In the genomic region with DNA sequence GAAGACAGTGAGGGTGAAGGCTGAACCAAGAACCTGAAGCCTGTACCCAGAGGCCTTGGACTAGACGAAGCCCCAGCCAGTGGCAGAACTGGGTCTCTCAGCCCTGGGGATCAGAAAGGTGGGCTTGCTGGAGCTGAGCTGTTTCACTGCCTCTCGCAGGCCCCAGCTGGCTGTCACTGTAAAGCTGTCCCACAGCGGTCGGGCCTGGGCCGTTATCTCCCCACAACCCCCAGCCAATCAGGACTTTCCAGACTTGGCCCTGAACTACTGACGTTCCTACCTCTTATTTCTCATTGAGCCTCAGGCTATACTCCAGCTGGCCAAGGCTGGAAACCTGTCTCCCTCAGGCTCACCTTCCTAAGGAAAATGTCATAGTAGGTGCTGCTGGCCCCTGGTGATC, we compare ENCODE assay signal across 15 cellular contexts. TPM values are rescaled to one million over a fixed set of nuclear protein-coding genes. Genes with fewer than 3 reads are reported as not detected.
A peak's percentile ranks its signal among the peaks of the same experiment; 100 is the strongest.
DNase-seq lines count a peak whose midpoint lies in the region; ATAC-seq, FAIRE-seq and TF ChIP-seq lines count a peak whose summit lies in the region.
"Had no signal": no experiment of that assay in that cellular context is flagged by ENCODE, and none has a peak within 500 bp of the region (broad histone marks: within the 10 kb centered on the region; RNA-seq: fewer than 3 reads in every experiment).

No MANE protein-coding gene starts in this region.

- TF ChIP-seq POLR2A in GM12878 (IDR thresholded peaks at IDR 0.05; ENCODE audit: low read depth, low read length) (peak; percentile 46; the same call in 1 of the 2 replicates), gastroesophageal sphincter (IDR thresholded peaks at IDR 0.05) (no peak)

- intact Hi-C loops in OCI-LY7 (cut with micrococcal nuclease; ENCODE audit: unreplicated experiment) (no loop called here), GM12878 (cut with micrococcal nuclease; ENCODE audit: unreplicated experiment) (no loop called here)

- TF ChIP-seq EP300 in GM12878 (IDR thresholded peaks at IDR 0.05; ENCODE audit: borderline replicate concordance in 1 of 2, control insufficient read depth in 1 of 2, low read depth in 2 of 2, low read length in 2 of 2) (no peak), gastroesophageal sphincter (IDR thresholded peaks at IDR 0.05) (no peak)

- no peak overlapping the region for H3K4me3 ChIP-seq in OCI-LY7 (ENCODE audit: low read depth, low read length, poor library complexity, severe bottlenecking)
- H3K4me3 ChIP-seq in GM12878 = no peak overlapping the region
- H3K4me3 ChIP-seq in trophoblast cell (ENCODE audit: low read depth, low read length) = no peak overlapping the region
- no peak overlapping the region for H3K4me3 ChIP-seq in gastroesophageal sphincter
- H3K4me3 ChIP-seq: left lung had no signal

- no peak overlapping the region for H3K14ac ChIP-seq in trophoblast cell (ENCODE audit: low read length)

- no peak overlapping the region for H4K8ac ChIP-seq in trophoblast cell (ENCODE audit: low read depth, low read length)

- H2AK5ac ChIP-seq in trophoblast cell (ENCODE audit: low read length) = no peak overlapping the region

- H3K9me3 ChIP-seq in OCI-LY7 (ENCODE audit: low read length) (no peaks in the 10 kb centered on the region), GM12878 (replicated peaks; ENCODE audit: control insufficient read depth, insufficient read depth, low read length) (no peaks in the 10 kb centered on the region; the same call in 2 of the 3 replicates), trophoblast cell (ENCODE audit: insufficient read depth, low read depth, low read length) (no peaks in the 10 kb centered on the region), gastroesophageal sphincter (no peaks in the 10 kb centered on the region)
- H3K9me3 ChIP-seq: left lung had no signal

- no peak overlapping the region for H3K4me2 ChIP-seq in OCI-LY7 (ENCODE audit: low read length)
- no peak overlapping the region for H3K4me2 ChIP-seq in GM12878 (ENCODE audit: control insufficient read depth, insufficient read depth)
- H3K4me2 ChIP-seq in trophoblast cell (ENCODE audit: low read length) = no peak overlapping the region

- BruUV-seq in OCI-LY7 (replicated peaks; lab: Mats Ljungman, UMichigan) (no TSS peak), GM12878 (replicated peaks; lab: Mats Ljungman, UMichigan) (no TSS peak)

- TF ChIP-seq RAD21 in GM12878 (IDR thresholded peaks at IDR 0.05; ENCODE audit: insufficient read depth, low read depth, low read length) = no peak

- TF ChIP-seq CTCF in OCI-LY7 (conservative IDR thresholded peaks at IDR 0.05; ENCODE audit: low read length) = no peak
- no peak for TF ChIP-seq CTCF in GM12878 (IDR thresholded peaks at IDR 0.05 in 2 of 3, conservative IDR thresholded peaks at IDR 0.05 in 1 of 3; ENCODE audit: control insufficient read depth in 2 of 3, extremely low read depth in 1 of 3, insufficient read depth in 1 of 3, low read depth in 3 of 3, low read length in 3 of 3)
- TF ChIP-seq CTCF in gastroesophageal sphincter (IDR thresholded peaks at IDR 0.05) = no peak

- H3K79me1 ChIP-seq in trophoblast cell (ENCODE audit: low read length) = peaks cover 10% of the 10 kb centered on the region

- H3K9me2 ChIP-seq in OCI-LY7 (ENCODE audit: insufficient read depth, low read length) = no peaks in the 10 kb centered on the region

- H2BK12ac ChIP-seq in trophoblast cell (ENCODE audit: low read length) = no peak overlapping the region

- H2AFZ ChIP-seq in OCI-LY7 (ENCODE audit: low read length) (no peak overlapping the region), GM12878 (ENCODE audit: control insufficient read depth, low read depth, low read length) (no peak overlapping the region), trophoblast cell (ENCODE audit: insufficient read depth, low read length, poor library complexity) (no peak overlapping the region)

- no peak for ATAC-seq in activated T-cell treated with anti-CD3 and anti-CD28 coated beads, Interleukin-2, amount 50 U/mL, for 72 hours (replicated peaks in 1 of 2)
- ATAC-seq in GM12878 (no peak), gastroesophageal sphincter (no peak)
- ATAC-seq: left lung had no signal

- no peak overlapping the region for H4K91ac ChIP-seq in trophoblast cell (ENCODE audit: low read depth, low read length)

- H3K4me1 Mint-ChIP-seq in activated T-cell treated with anti-CD3 and anti-CD28 coated beads, Interleukin-2, amount 50 U/mL, for 72 hours (ENCODE audit: low read depth) = peaks cover 53% of the 10 kb centered on the region

- H3K27ac ChIP-seq in OCI-LY7 (ENCODE audit: low read depth, low read length, poor library complexity, severe bottlenecking) (no peak overlapping the region), GM12878 (ENCODE audit: control insufficient read depth, insufficient read depth) (no peak overlapping the region), trophoblast cell (ENCODE audit: low read depth, low read length) (no peak overlapping the region), gastroesophageal sphincter (no peak overlapping the region)

- H3K4ac ChIP-seq in trophoblast cell (ENCODE audit: low read depth, low read length) = no peak overlapping the region

- H4K12ac ChIP-seq in trophoblast cell (ENCODE audit: low read depth, low read length) = no peak overlapping the region

- no peaks in the 10 kb centered on the region for H3K27me3 Mint-ChIP-seq in activated T-cell treated with anti-CD3 and anti-CD28 coated beads, Interleukin-2, amount 50 U/mL, for 72 hours (ENCODE audit: low read depth)

- H2BK5ac ChIP-seq in trophoblast cell (ENCODE audit: low read depth, low read length, poor library complexity) = no peak overlapping the region

- peak overlapping the region; percentile 90 for H3K27ac Mint-ChIP-seq in activated T-cell treated with anti-CD3 and anti-CD28 coated beads, Interleukin-2, amount 50 U/mL, for 72 hours

- H3K9ac ChIP-seq in GM12878 (ENCODE audit: control insufficient read depth, insufficient read depth, low read length) (no peak overlapping the region), trophoblast cell (ENCODE audit: low read length) (peak overlapping the region; percentile 25)

- H3K9me3 Mint-ChIP-seq in activated T-cell treated with anti-CD3 and anti-CD28 coated beads, Interleukin-2, amount 50 U/mL, for 72 hours = no peaks in the 10 kb centered on the region
- H3K9me3 Mint-ChIP-seq: activated T-helper 2 cell treated with anti-CD3 and anti-CD28 coated beads, Interferon-gamma antibody, Interleukin-2, Interleukin-4, amounts not matched to agents 10 μg/mL and 5 μg/mL and 100 μg/mL, durations not matched to agents 14 hours and 24 hours and 36 hours had no signal

- peak overlapping the region in 1 of 2 donors; percentile 54 for H3K4me3 Mint-ChIP-seq in activated T-cell treated with anti-CD3 and anti-CD28 coated beads, Interleukin-2, amount 50 U/mL, for 72 hours

- no peak for DNase-seq in activated T-cell treated with anti-CD3 and anti-CD28 coated beads, Interleukin-2, amount 50 U/mL, for 72 hours
- DNase-seq in activated T-cell treated with anti-CD3 and anti-CD28 coated beads, Interleukin-2, amount 50 U/mL, for 48 hours = no peak
- DNase-seq in OCI-LY7 (ENCODE audit: low spot score) (peak; percentile 1), GM12878 (ENCODE audit: low read depth, low spot score) (no peak), trophoblast cell (peak; percentile 54 to 71), NCI-H2029 (lab: John Stamatoyannopoulos, UW) (no peak)
- no peak for DNase-seq in effector CD4-positive, alpha-beta T cell
- DNase-seq: activated CD4-positive, alpha-beta T cell treated with anti-CD3 and anti-CD28 coated beads for 48 hours; effector CD8-positive, alpha-beta T cell; NCI-H748 treated with DMSO at 0.1 percent for 48 hours; RPMI8226 had no signal

- 0 out of 2 replicates have a peak, but pooled peaks cover 7% of the 10 kb centered on the region for H4K20me1 ChIP-seq in OCI-LY7 (ENCODE audit: insufficient read depth, low read length)
- H4K20me1 ChIP-seq in GM12878 (ENCODE audit: control insufficient read depth, insufficient read depth) = no peaks in the 10 kb centered on the region; the same call in 1 of the 2 replicates

- POLR2A ChIA-PET in OCI-LY7 (lab: Charles Lee) (no interaction called here), GM12878 (lab: Charles Lee) (no interaction called here)

- no peak for FAIRE-seq in GM12878 (lab: Jason Lieb, UNC)

- SMC1A ChIA-PET in GM12878 (lab: Charles Lee; ENCODE audit: uncharacterized antibody, unreplicated experiment) = interaction anchor here (0.9 kb wide), 1 partner anchor 54 kb away, joined by 4 read pairs; no protein-coding TSS in a partner anchor

- no peak overlapping the region for H3K18ac ChIP-seq in trophoblast cell (ENCODE audit: low read length)

- in situ Hi-C loops in GM12878 (cut with MboI) = no loop called here

- H3K36me3 Mint-ChIP-seq in activated T-cell treated with anti-CD3 and anti-CD28 coated beads, Interleukin-2, amount 50 U/mL, for 72 hours (ENCODE audit: insufficient read depth in 2 of 2) = peaks cover 6 to 16% of the 10 kb centered on the region in 2 donors

- WGBS in GM12878 (ENCODE audit: insufficient coverage, insufficient replicate concordance, low lambda C conversion rate, missing lambda C conversion rate) = 77% methylated on average over 6 of the region's 6 CpGs
- WGBS in trophoblast cell (ENCODE audit: extremely low coverage, insufficient coverage, insufficient read length) = no CpG with 5 or more reads among the region's 6 CpGs
- WGBS in gastroesophageal sphincter (ENCODE audit: low coverage in 1 of 2), 2 donors = 75% methylated on average over 4 of the region's 6 CpGs; no CpG with 5 or more reads in 1 of the 2 donors

- peaks cover 17% of the 10 kb centered on the region for H3K79me2 ChIP-seq in OCI-LY7 (ENCODE audit: insufficient read depth, low read depth, low read length)
- H3K79me2 ChIP-seq in GM12878 (ENCODE audit: control insufficient read depth, insufficient read depth, low read length) = peaks cover 37% of the 10 kb centered on the region
- peaks cover 13% of the 10 kb centered on the region for H3K79me2 ChIP-seq in trophoblast cell (ENCODE audit: control insufficient read depth, insufficient read depth, low read length, poor library complexity)

- RAD21 ChIA-PET in GM12878 (lab: Charles Lee; ENCODE audit: unreplicated experiment) = interaction anchor here (1.5 kb wide), 1 partner anchor 89 kb away, joined by 4 read pairs; no protein-coding TSS in a partner anchor

- CTCF ChIA-PET in OCI-LY7 (lab: Charles Lee; ENCODE audit: unreplicated experiment) (no interaction called here), GM12878 (lab: Yijun Ruan, JAX) (interaction anchor here (0.8 kb wide), 1 partner anchor 45 kb away, joined by 3 read pairs; no protein-coding TSS in a partner anchor)

- H3K36me3 ChIP-seq in OCI-LY7 (ENCODE audit: insufficient read depth, low read length) (peaks cover 72% of the 10 kb centered on the region), GM12878 (ENCODE audit: control insufficient read depth in 2 of 2, insufficient read depth in 2 of 2, low read length in 1 of 2) (peaks cover 23 to 30% of the 10 kb centered on the region in 2 experiments), trophoblast cell (ENCODE audit: control insufficient read depth in 1 of 2, insufficient read depth in 2 of 2, low read length in 2 of 2) (peaks cover 50 to 59% of the 10 kb centered on the region in 2 experiments), gastroesophageal sphincter (peaks cover 0 to 72% of the 10 kb centered on the region in 2 donors)

- H3K4me1 ChIP-seq in OCI-LY7 (ENCODE audit: insufficient read depth, low read length, poor library complexity, severe bottlenecking) (peaks cover 37% of the 10 kb centered on the region), GM12878 (ENCODE audit: control insufficient read depth, insufficient read depth, low read length) (peaks cover 25% of the 10 kb centered on the region), trophoblast cell (ENCODE audit: control insufficient read depth in 1 of 2, insufficient read depth in 2 of 2, low read length in 2 of 2) (peaks cover 15 to 17% of the 10 kb centered on the region in 2 experiments), gastroesophageal sphincter (peaks cover 0 to 73% (median 20%) of the 10 kb centered on the region in 3 donors)

- no peak overlapping the region for H2BK120ac ChIP-seq in trophoblast cell (ENCODE audit: insufficient read depth, low read length, poor library complexity)

- H3K27me3 ChIP-seq in GM12878 (replicated peaks in 1 of 2; ENCODE audit: control insufficient read depth in 2 of 2, insufficient read depth in 2 of 2, low read length in 1 of 2) (no peaks in the 10 kb centered on the region), trophoblast cell (ENCODE audit: insufficient read depth, low read length) (no peaks in the 10 kb centered on the region), gastroesophageal sphincter (no peaks in the 10 kb centered on the region)
- H3K27me3 ChIP-seq: left lung had no signal

- H3K23ac ChIP-seq in trophoblast cell (ENCODE audit: low read length) = no peak overlapping the region

RNA-seq across cellular contexts. Expression of a gene that starts 4.1 kb away (rescaled TPM):
- 100 to 1,000 TPM; 211 to 244 TPM for total RNA-seq in activated T-cell treated with anti-CD3 and anti-CD28 coated beads, Interleukin-2, amount 50 U/mL, for 72 hours
- total RNA-seq in OCI-LY7 (2014; rRNA removed; shearing (Covaris generic)) = 248 and 311 TPM in 2 replicates
- total RNA-seq in OCI-LY7 (2022) (210 and 219 TPM in 2 replicates), GM12878 (2014; rRNA removed) (342 and 371 TPM in 2 replicates), GM12878 (2014; rRNA removed; fragmentation: Illumina TruSeq; extraction: Trizol) (170 and 176 TPM in 2 replicates), GM12878 (2021) (265 and 269 TPM in 2 replicates), gastroesophageal sphincter (10 to 100 TPM; 49.9 to 78.6 (median 63.4) TPM)
- total RNA-seq in GM12878 (2013; cell fraction: nucleolus; rRNA removed) = 38.1 and 44.1 TPM in 2 replicates
- polyA plus RNA-seq in GM12878 (2011; ENCODE audit: low read depth) = 75.3 TPM
- polyA plus RNA-seq in GM12878 (2011; rRNA removed) (86.0 and 211 TPM in 2 replicates), GM12878 (2014; fragmentation: Illumina TruSeq; extraction: Trizol) (128 and 202 TPM in 2 replicates), GM12878 (2014; fragmentation: Nextera tagmentation; extraction: Ambion mirVana) (10 to 100 TPM; 26.4 to 41.7 TPM), GM12878 (2014; rRNA removed) (306 and 326 TPM in 2 replicates), GM12878 (2016; fragmentation: Nextera tagmentation; extraction: Ambion mirVana) (100 to 1,000 TPM; 417 to 458 TPM)
- polyA plus RNA-seq in GM12878 (2011; cell fraction: cytosol; rRNA removed) = 440 and 506 TPM in 2 replicates
- polyA plus RNA-seq in GM12878 (2011; cell fraction: nucleus; rRNA removed) = 220 and 242 TPM in 2 replicates
- 174 and 181 TPM in 2 replicates for polyA plus RNA-seq in GM12878 (2012)
- 121 and 204 TPM in 2 replicates for polyA minus RNA-seq in GM12878 (2011; rRNA and poly(A)+ RNA removed)
- polyA minus RNA-seq in GM12878 (2011; cell fraction: cytosol; rRNA and poly(A)+ RNA removed) = 83.8 and 94.6 TPM in 2 replicates
- polyA minus RNA-seq in GM12878 (2011; cell fraction: nucleus; rRNA and poly(A)+ RNA removed) = 49.0 and 75.9 TPM in 2 replicates
- polyA plus RNA-seq in trophoblast cell (2013) = 208 and 213 TPM in 2 replicates

RNA-seq across cellular contexts. Expression of a gene that starts 5.8 kb away (rescaled TPM):
- total RNA-seq in activated T-cell treated with anti-CD3 and anti-CD28 coated beads, Interleukin-2, amount 50 U/mL, for 72 hours = 10 to 100 TPM; 36.7 to 41.2 TPM
- 30.1 and 51.0 TPM in 2 replicates for total RNA-seq in OCI-LY7 (2014; rRNA removed; shearing (Covaris generic))
- total RNA-seq in OCI-LY7 (2022) = 62.2 and 71.1 TPM in 2 replicates
- total RNA-seq in GM12878 (2013; cell fraction: nucleolus; rRNA removed) = 30.1 and 32.3 TPM in 2 replicates
- total RNA-seq in GM12878 (2014; rRNA removed) = 21.0 and 21.9 TPM in 2 replicates
- 8.2 TPM in 2 replicates for total RNA-seq in GM12878 (2014; rRNA removed; fragmentation: Illumina TruSeq; extraction: Trizol)
- total RNA-seq in GM12878 (2021) = 29.5 and 32.7 TPM in 2 replicates
- 12.9 TPM for polyA plus RNA-seq in GM12878 (2011; ENCODE audit: low read depth)
- polyA plus RNA-seq in GM12878 (2011; rRNA removed) = 9.6 and 18.6 TPM in 2 replicates
- polyA plus RNA-seq in GM12878 (2011; cell fraction: cytosol; rRNA removed) = 31.8 and 50.4 TPM in 2 replicates
- polyA plus RNA-seq in GM12878 (2011; cell fraction: nucleus; rRNA removed) = 114 and 143 TPM in 2 replicates
- polyA plus RNA-seq in GM12878 (2012) = 21.3 and 26.9 TPM in 2 replicates
- 5.8 and 15.6 TPM in 2 replicates for polyA plus RNA-seq in GM12878 (2014; fragmentation: Illumina TruSeq; extraction: Trizol)
- polyA plus RNA-seq in GM12878 (2014; fragmentation: Nextera tagmentation; extraction: Ambion mirVana) = 1 to 10 TPM; 1.1 to 3.6 TPM
- 36.2 and 37.6 TPM in 2 replicates for polyA plus RNA-seq in GM12878 (2014; rRNA removed)
- polyA plus RNA-seq in GM12878 (2016; fragmentation: Nextera tagmentation; extraction: Ambion mirVana) = 10 to 100 TPM; 22.0 to 25.6 TPM
- polyA minus RNA-seq in GM12878 (2011; rRNA and poly(A)+ RNA removed) = 7.2 and 11.3 TPM in 2 replicates
- 4.8 and 10.5 TPM in 2 replicates for polyA minus RNA-seq in GM12878 (2011; cell fraction: cytosol; rRNA and poly(A)+ RNA removed)
- polyA minus RNA-seq in GM12878 (2011; cell fraction: nucleus; rRNA and poly(A)+ RNA removed) = 14.0 and 24.6 TPM in 2 replicates
- 13.2 and 14.2 TPM in 2 replicates for polyA plus RNA-seq in trophoblast cell (2013)
- total RNA-seq in gastroesophageal sphincter = 10 to 100 TPM in 2 of 4 donors, 1 to 10 TPM in 2; 8.5 to 16.0 (median 11.1) TPM

RNA-seq across cellular contexts. Expression of a gene that starts 6.3 kb away (rescaled TPM):
- 100 to 1,000 TPM in 1 of 2 donors, 10 to 100 TPM in 1; 93.3 to 120 TPM for total RNA-seq in activated T-cell treated with anti-CD3 and anti-CD28 coated beads, Interleukin-2, amount 50 U/mL, for 72 hours
- 105 and 124 TPM in 2 replicates for total RNA-seq in OCI-LY7 (2014; rRNA removed; shearing (Covaris generic))
- 108 and 117 TPM in 2 replicates for total RNA-seq in OCI-LY7 (2022)
- total RNA-seq in GM12878 (2013; cell fraction: nucleolus; rRNA removed) = 59.5 and 60.3 TPM in 2 replicates
- 52.0 and 60.0 TPM in 2 replicates for total RNA-seq in GM12878 (2014; rRNA removed)
- total RNA-seq in GM12878 (2014; rRNA removed; fragmentation: Illumina TruSeq; extraction: Trizol) = 18.4 and 19.5 TPM in 2 replicates
- total RNA-seq in GM12878 (2021) = 77.4 and 80.7 TPM in 2 replicates
- polyA plus RNA-seq in GM12878 (2011; ENCODE audit: low read depth) = 12.8 TPM
- 9.6 and 15.4 TPM in 2 replicates for polyA plus RNA-seq in GM12878 (2011; rRNA removed)
- 27.2 and 41.2 TPM in 2 replicates for polyA plus RNA-seq in GM12878 (2011; cell fraction: cytosol; rRNA removed)
- 200 and 210 TPM in 2 replicates for polyA plus RNA-seq in GM12878 (2011; cell fraction: nucleus; rRNA removed)
- 48.1 and 51.7 TPM in 2 replicates for polyA plus RNA-seq in GM12878 (2012)
- 3.4 and 13.5 TPM in 2 replicates for polyA plus RNA-seq in GM12878 (2014; fragmentation: Illumina TruSeq; extraction: Trizol)
- 1 to 10 TPM; 1.1 to 6.6 TPM for polyA plus RNA-seq in GM12878 (2014; fragmentation: Nextera tagmentation; extraction: Ambion mirVana)
- polyA plus RNA-seq in GM12878 (2014; rRNA removed) = 83.4 and 85.3 TPM in 2 replicates
- 10 to 100 TPM; 61.8 to 73.3 TPM for polyA plus RNA-seq in GM12878 (2016; fragmentation: Nextera tagmentation; extraction: Ambion mirVana)
- polyA minus RNA-seq in GM12878 (2011; rRNA and poly(A)+ RNA removed) = 8.1 and 20.2 TPM in 2 replicates
- 9.6 and 12.3 TPM in 2 replicates for polyA minus RNA-seq in GM12878 (2011; cell fraction: cytosol; rRNA and poly(A)+ RNA removed)
- 26.1 and 33.3 TPM in 2 replicates for polyA minus RNA-seq in GM12878 (2011; cell fraction: nucleus; rRNA and poly(A)+ RNA removed)
- polyA plus RNA-seq in trophoblast cell (2013) = 0.04 and 0.15 TPM in 2 replicates
- total RNA-seq in gastroesophageal sphincter = 1 to 10 TPM in 3 of 4 donors, under 1 TPM in 1; 0.30 to 2.0 (median 1.5) TPM
- total RNA-seq: renal cortical epithelial cell had no signal

RNA-seq across cellular contexts. Expression of a gene that starts 17.9 kb away (rescaled TPM):
- 1 to 10 TPM; 3.8 to 5.0 TPM for total RNA-seq in activated T-cell treated with anti-CD3 and anti-CD28 coated beads, Interleukin-2, amount 50 U/mL, for 72 hours
- 0.06 and 0.15 TPM in 2 replicates for total RNA-seq in OCI-LY7 (2014; rRNA removed; shearing (Covaris generic))
- total RNA-seq in OCI-LY7 (2022) (0.21 and 0.41 TPM in 2 replicates), GM12878 (2014; rRNA removed) (0.11 TPM in 2 replicates), GM12878 (2014; rRNA removed; fragmentation: Illumina TruSeq; extraction: Trizol) (0.04 TPM in 1 of 2 replicates, not detected in the other), GM12878 (2021) (0.10 and 0.19 TPM in 2 replicates), gastroesophageal sphincter (1 to 10 TPM in 3 of 4 donors, under 1 TPM in 1; 0.73 to 3.3 (median 1.6) TPM)
- total RNA-seq in GM12878 (2013; cell fraction: nucleolus; rRNA removed) = 0.15 and 0.22 TPM in 2 replicates
- polyA plus RNA-seq in GM12878 (2011; ENCODE audit: low read depth) = 0.18 TPM
- polyA plus RNA-seq in GM12878 (2011; rRNA removed) (not detected in 2 replicates), GM12878 (2014; fragmentation: Illumina TruSeq; extraction: Trizol) (0.10 TPM in 1 of 2 replicates, not detected in the other), GM12878 (2014; fragmentation: Nextera tagmentation; extraction: Ambion mirVana) (under 1 TPM in 1 of 2 experiments, not detected in 1; 0.02 TPM), GM12878 (2014; rRNA removed) (0.14 and 0.25 TPM in 2 replicates), GM12878 (2016; fragmentation: Nextera tagmentation; extraction: Ambion mirVana) (under 1 TPM in 1 of 2 experiments, not detected in 1; 0.09 TPM)
- polyA plus RNA-seq in GM12878 (2011; cell fraction: cytosol; rRNA removed) = 0.01 TPM in 1 of 2 replicates, not detected in the other
- 0.07 and 0.13 TPM in 2 replicates for polyA plus RNA-seq in GM12878 (2011; cell fraction: nucleus; rRNA removed)
- 0.27 and 0.31 TPM in 2 replicates for polyA plus RNA-seq in GM12878 (2012)
- polyA minus RNA-seq in GM12878 (2011; rRNA and poly(A)+ RNA removed) = not detected in 2 replicates
- polyA minus RNA-seq in GM12878 (2011; cell fraction: cytosol; rRNA and poly(A)+ RNA removed) = not detected in 2 replicates
- 0.12 TPM in 1 of 2 replicates, not detected in the other for polyA minus RNA-seq in GM12878 (2011; cell fraction: nucleus; rRNA and poly(A)+ RNA removed)
- 0.03 TPM in 2 replicates for polyA plus RNA-seq in trophoblast cell (2013)

RNA-seq across cellular contexts. Expression of a gene that starts 24.1 kb away (rescaled TPM):
- total RNA-seq in activated T-cell treated with anti-CD3 and anti-CD28 coated beads, Interleukin-2, amount 50 U/mL, for 72 hours = under 1 TPM; 0.22 to 0.93 TPM
- total RNA-seq in OCI-LY7 (2014; rRNA removed; shearing (Covaris generic)) = 0.35 and 0.67 TPM in 2 replicates
- total RNA-seq in OCI-LY7 (2022) (0.34 TPM in 1 of 2 replicates, not detected in the other), GM12878 (2014; rRNA removed) (0.68 and 0.82 TPM in 2 replicates), GM12878 (2014; rRNA removed; fragmentation: Illumina TruSeq; extraction: Trizol) (0.63 and 0.64 TPM in 2 replicates), GM12878 (2021) (1.3 and 1.5 TPM in 2 replicates), gastroesophageal sphincter (10 to 100 TPM in 1 of 4 donors, 1 to 10 TPM in 3; 6.1 to 21.7 (median 9.4) TPM)
- total RNA-seq in GM12878 (2013; cell fraction: nucleolus; rRNA removed) = 0.98 and 1.1 TPM in 2 replicates
- 0.31 TPM for polyA plus RNA-seq in GM12878 (2011; ENCODE audit: low read depth)
- polyA plus RNA-seq in GM12878 (2011; rRNA removed) (0.12 and 0.16 TPM in 2 replicates), GM12878 (2014; fragmentation: Illumina TruSeq; extraction: Trizol) (0.25 and 0.79 TPM in 2 replicates), GM12878 (2014; fragmentation: Nextera tagmentation; extraction: Ambion mirVana) (under 1 TPM; 0.24 to 0.58 TPM), GM12878 (2014; rRNA removed) (2.1 and 2.4 TPM in 2 replicates), GM12878 (2016; fragmentation: Nextera tagmentation; extraction: Ambion mirVana) (under 1 TPM in 1 of 2 experiments, not detected in 1; 0.35 TPM)
- 0.42 and 0.45 TPM in 2 replicates for polyA plus RNA-seq in GM12878 (2011; cell fraction: cytosol; rRNA removed)
- 0.84 and 1.2 TPM in 2 replicates for polyA plus RNA-seq in GM12878 (2011; cell fraction: nucleus; rRNA removed)
- 0.74 and 0.87 TPM in 2 replicates for polyA plus RNA-seq in GM12878 (2012)
- 0.37 and 0.52 TPM in 2 replicates for polyA minus RNA-seq in GM12878 (2011; rRNA and poly(A)+ RNA removed)
- not detected in 2 replicates for polyA minus RNA-seq in GM12878 (2011; cell fraction: cytosol; rRNA and poly(A)+ RNA removed)
- polyA minus RNA-seq in GM12878 (2011; cell fraction: nucleus; rRNA and poly(A)+ RNA removed) = 0.24 and 0.38 TPM in 2 replicates
- 3.1 TPM in 2 replicates for polyA plus RNA-seq in trophoblast cell (2013)

Comparison
In these comparisons a context has a peak if more than half of its experiments do, and no peak if none do; other contexts are left out.
1. DNase-seq: peak in OCI-LY7 (single experiment) and trophoblast cell (2 of 2); none in activated T-cell treated with anti-CD3 and anti-CD28 coated beads, Interleukin-2, amount 50 U/mL, for 72 hours (0 of 2), activated T-cell treated with anti-CD3 and anti-CD28 coated beads, Interleukin-2, amount 50 U/mL, for 48 hours (0 of 2), GM12878 (single experiment), effector CD4-positive, alpha-beta T cell (single experiment) and NCI-H2029 (single experiment).
2. RNA of a gene that starts 6.3 kb away (total RNA-seq): 105 to 124 TPM in OCI-LY7, 93.3 to 120 TPM in activated T-cell treated with anti-CD3 and anti-CD28 coated beads, Interleukin-2, amount 50 U/mL, for 72 hours and 18.4 to 80.7 TPM in GM12878; 0.30 to 2.0 TPM in gastroesophageal sphincter; every median in the first group is over 4 times any median in the second.